14 cellular contexts compared by ENCODE assay signal in genomic region chr15:85748729-85749128, GRCh38. TPM values are rescaled to one million over a fixed set of nuclear protein-coding genes. Genes with fewer than 3 reads are reported as not detected.
A peak's percentile ranks its signal among the peaks of the same experiment; 100 is the strongest.
DNase-seq lines count a peak whose midpoint lies in the region; ATAC-seq and TF ChIP-seq lines count a peak whose summit lies in the region.
"Had no signal": no experiment of that assay in that cellular context is flagged by ENCODE, and none has a peak within 500 bp of the region (broad histone marks: within the 10 kb centered on the region; RNA-seq: fewer than 3 reads in every experiment).

No MANE protein-coding gene starts in this region.

- H3K36me3 ChIP-seq in BE2C (peaks cover 30% of the 10 kb centered on the region), GM23338 (ENCODE audit: insufficient read depth) (0 out of 2 replicates have a peak, but pooled peaks cover 11% of the 10 kb centered on the region), esophagus muscularis mucosa (peaks cover 36 to 53% (median 51%) of the 10 kb centered on the region in 4 donors)

- ATAC-seq in GM23338: peak; percentile 56
- ATAC-seq in GM18517 (IDR thresholded peaks at IDR 0.05; ENCODE audit: unreplicated experiment): no peak
- no peak for ATAC-seq in GM19452 (IDR thresholded peaks at IDR 0.05; ENCODE audit: unreplicated experiment)
- ATAC-seq: stimulated activated memory B cell treated with anti-CD40 and anti-IgM and Interleukin-4, amounts not matched to agents 10 μg/mL and 1 μg/mL and 100 μg/mL, for 72 hours had no signal

- H3K27ac Mint-ChIP-seq in GM23338 (peak overlapping the region; percentile 75; the same call in 1 of the 2 replicates), nephron (peak overlapping the region; percentile 94 to 97 (median 95))
- H3K27ac Mint-ChIP-seq: stimulated activated memory B cell treated with anti-CD40 and anti-IgM and Interleukin-4, amounts not matched to agents 10 μg/mL and 1 μg/mL and 100 μg/mL, for 72 hours had no signal

- H3K36me3 Mint-ChIP-seq in GM23338 (ENCODE audit: low read depth): peaks cover 44% of the 10 kb centered on the region
- H3K36me3 Mint-ChIP-seq in nephron (ENCODE audit: low read depth): peaks cover 55% of the 10 kb centered on the region

- peaks cover 3% of the 10 kb centered on the region for H4K20me1 ChIP-seq in GM23338 (replicated peaks; ENCODE audit: insufficient read depth)

- DNase-seq in BE2C (no peak), GM23338 (ENCODE audit: low spot score) (peak; percentile 69), esophagus muscularis mucosa (ENCODE audit: extremely low spot score) (no peak), NCI-H2081 treated with DMSO at 0.1 percent for 48 hours (lab: John Stamatoyannopoulos, UW) (no peak), pons (ENCODE audit: low spot score) (no peak)
- DNase-seq: central memory CD4-positive, alpha-beta T cell; NCI-H510A treated with DMSO at 0.1 percent for 48 hours; SIG-M5; stimulated activated CD4-positive, alpha-beta T cell treated with anti-CD3 and anti-CD28 coated beads, Interleukin-1b, Interleukin-23, amount 100 ng/mL, for 48 hours had no signal

- no peak overlapping the region for H3K4me2 ChIP-seq in GM23338

- WGBS in esophagus muscularis mucosa: 71% methylated on average over 8 of the region's 11 CpGs

- TF ChIP-seq EP300 in esophagus muscularis mucosa (IDR thresholded peaks at IDR 0.05): no peak

- no peaks in the 10 kb centered on the region for H3K27me3 ChIP-seq in BE2C
- no peaks in the 10 kb centered on the region for H3K27me3 ChIP-seq in GM23338 (ENCODE audit: insufficient read depth)
- H3K27me3 ChIP-seq in esophagus muscularis mucosa: no peaks in the 10 kb centered on the region

- H2AFZ ChIP-seq in GM23338: no peak overlapping the region

- H3K4me3 ChIP-seq in BE2C (ENCODE audit: low read depth, low read length): no peak overlapping the region
- H3K4me3 ChIP-seq in GM23338: no peak overlapping the region
- peak overlapping the region in 1 of 4 donors; percentile 41 for H3K4me3 ChIP-seq in esophagus muscularis mucosa

- H3K9me3 Mint-ChIP-seq in GM23338 (no peaks in the 10 kb centered on the region), nephron (no peaks in the 10 kb centered on the region)
- H3K9me3 Mint-ChIP-seq: stimulated activated memory B cell treated with anti-CD40 and anti-IgM and Interleukin-4, amounts not matched to agents 10 μg/mL and 1 μg/mL and 100 μg/mL, for 72 hours had no signal

- intact Hi-C loops in esophagus muscularis mucosa (cut with DNase I): loop anchor here (5.0 kb wide), 1 partner anchor 44 kb away; the partner anchor contains the start of gene KLHL25

- H3K4me3 Mint-ChIP-seq in GM23338 (no peak overlapping the region), nephron (peak overlapping the region; percentile 11 to 80 (median 56))
- H3K4me3 Mint-ChIP-seq: stimulated activated memory B cell treated with anti-CD40 and anti-IgM and Interleukin-4, amounts not matched to agents 10 μg/mL and 1 μg/mL and 100 μg/mL, for 72 hours had no signal

- no peak for TF ChIP-seq POLR2A in esophagus muscularis mucosa (IDR thresholded peaks at IDR 0.05; ENCODE audit: low read depth)

- TF ChIP-seq CTCF in BE2C (IDR thresholded peaks at IDR 0.05; ENCODE audit: low read depth, low read length) (peak; percentile 11; the same call in 1 of the 2 replicates), GM23338 (conservative IDR thresholded peaks at IDR 0.05; ENCODE audit: low read depth in 2 of 2) (peak; percentile 40 to 59), esophagus muscularis mucosa (IDR thresholded peaks at IDR 0.05) (no peak), nephron (IDR thresholded peaks at IDR 0.05; ENCODE audit: unreplicated experiment in 3 of 3) (no peak)

- H3K9me3 ChIP-seq in BE2C: no peaks in the 10 kb centered on the region
- H3K9me3 ChIP-seq in esophagus muscularis mucosa: no peaks in the 10 kb centered on the region

- H3K4me1 Mint-ChIP-seq in GM23338 (peaks cover 64% of the 10 kb centered on the region), nephron (peaks cover 75% of the 10 kb centered on the region)

- H3K9me2 ChIP-seq in GM23338 (ENCODE audit: insufficient read depth): no peaks in the 10 kb centered on the region

- H3K4me1 ChIP-seq in BE2C (peaks cover 3% of the 10 kb centered on the region; the same call in 1 of the 2 replicates), GM23338 (ENCODE audit: insufficient read depth) (peaks cover 64% of the 10 kb centered on the region), esophagus muscularis mucosa (peaks cover 47 to 68% (median 60%) of the 10 kb centered on the region in 4 donors)

- H3K27me3 Mint-ChIP-seq in GM23338 (ENCODE audit: insufficient read depth, low read depth, poor library complexity) (peaks cover 37% of the 10 kb centered on the region), nephron (ENCODE audit: low read depth) (no peaks in the 10 kb centered on the region)
- H3K27me3 Mint-ChIP-seq: stimulated activated memory B cell treated with anti-CD40 and anti-IgM and Interleukin-4, amounts not matched to agents 10 μg/mL and 1 μg/mL and 100 μg/mL, for 72 hours had no signal

- H3K27ac ChIP-seq in GM23338 (ENCODE audit: low read depth) (no peak overlapping the region), esophagus muscularis mucosa (replicated peaks in 1 of 4) (peak overlapping the region; percentile 78 to 85 (median 81))
- H3K27ac ChIP-seq: C4-2B had no signal

- no peaks in the 10 kb centered on the region; the same call in 1 of the 2 replicates for H3K79me2 ChIP-seq in GM23338 (replicated peaks; ENCODE audit: insufficient read depth)

- peaks cover 18% of the 10 kb centered on the region for H3F3A ChIP-seq in GM23338 (replicated peaks; ENCODE audit: low read depth)

TF ChIP-seq in GM23338, 12 proteins besides CTCF, POLR2A, EP300 and RAD21:
- TF ChIP-seq ZNF462 (CRISPR knock-in tag; IDR thresholded peaks at IDR 0.05) (no peak), POLR2AphosphoS5 (IDR thresholded peaks at IDR 0.05; ENCODE audit: low read depth) (0 out of 2 replicates have a peak, but pooled peaks have one; percentile 33)

RNA-seq across cellular contexts. Expression of gene KLHL25, which starts 46.0 kb away (rescaled TPM):
- 9.0 TPM for polyA plus RNA-seq in BE2C (2012; ENCODE audit: insufficient read depth, insufficient read length, low read depth)
- total RNA-seq in GM23338 (2014; rRNA removed; shearing (Covaris generic)): 28.5 and 38.3 TPM in 2 replicates
- polyA plus RNA-seq in GM23338 (2016; fragmentation: Nextera tagmentation; extraction: Ambion mirVana): 5.2 and 5.8 TPM in 2 replicates
- total RNA-seq in esophagus muscularis mucosa: 10 to 100 TPM; 10.8 to 24.4 (median 12.0) TPM

Comparison
In these comparisons a context has a peak if more than half of its experiments do, and no peak if none do; other contexts are left out.
1. CTCF ChIP-seq: peak in BE2C (single experiment) and GM23338 (2 of 2); none in esophagus muscularis mucosa (0 of 3) and nephron (0 of 3).